In the genomic region with DNA sequence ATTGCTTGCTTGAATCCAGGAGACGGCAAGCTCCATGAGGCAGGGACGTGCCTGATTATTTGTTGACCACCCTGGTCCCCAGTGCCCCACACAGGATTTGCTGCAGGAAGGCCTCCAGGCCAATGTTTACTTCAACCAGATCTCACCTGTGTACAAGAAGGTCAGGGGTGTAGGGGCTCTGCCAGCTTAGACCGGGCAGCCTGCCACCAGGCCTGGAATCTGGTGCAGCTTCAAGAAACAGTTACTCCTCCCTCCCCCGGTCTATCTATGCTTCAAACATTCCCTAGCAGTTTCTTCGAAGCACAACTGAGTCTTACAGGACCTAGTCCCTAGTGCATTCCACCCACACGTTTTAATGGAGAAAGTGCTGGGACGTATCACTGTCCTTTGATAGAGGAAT, we compare ENCODE assay signal across 13 cellular contexts. TPM values are rescaled to one million over a fixed set of nuclear protein-coding genes. Genes with fewer than 3 reads are reported as not detected.
DNase-seq lines count a peak whose midpoint lies in the region; TF ChIP-seq lines count a peak whose summit lies in the region.
"Had no signal": no experiment of that assay in that cellular context is flagged by ENCODE, and none has a peak within 500 bp of the region (broad histone marks: within the 10 kb centered on the region; RNA-seq: fewer than 3 reads in every experiment).

No MANE protein-coding gene starts in this region.

- peaks cover 70% of the 10 kb centered on the region for H3K4me1 Mint-ChIP-seq in endothelial cell (ENCODE audit: unreplicated experiment)

- no peaks in the 10 kb centered on the region; the same call in 1 of the 2 replicates for H4K20me1 ChIP-seq in SK-N-SH (ENCODE audit: insufficient read depth)

- H3K4me3 Mint-ChIP-seq in endothelial cell (ENCODE audit: unreplicated experiment) = peak overlapping the region; percentile 69

- H3K27ac ChIP-seq in SK-N-SH (ENCODE audit: low read depth in 2 of 2, low read length in 1 of 2) = peak overlapping the region; percentile 6 to 52; a peak in 2 of 4 replicates
- H3K27ac ChIP-seq in mesodermal cell (ENCODE audit: low read depth, low read length, severe bottlenecking) = peak overlapping the region; percentile 26
- H3K27ac ChIP-seq in tibial nerve = peak overlapping the region; percentile 94 to 98 (median 96)

- no peak for TF ChIP-seq POLR2A in tibial nerve (IDR thresholded peaks at IDR 0.05)

- TF ChIP-seq EP300 in SK-N-SH (IDR thresholded peaks at IDR 0.05; ENCODE audit: borderline replicate concordance in 1 of 2, low read depth in 1 of 2, low read length in 1 of 2) (no peak), tibial nerve (IDR thresholded peaks at IDR 0.05) (peak in 1 of 2 donors; percentile 42)

- H3K9ac ChIP-seq in SK-N-SH = no peak overlapping the region

- POLR2A ChIA-PET in SK-N-SH (lab: Yijun Ruan, JAX) = no interaction called here

- H3K79me2 ChIP-seq in SK-N-SH (ENCODE audit: insufficient read depth) = peaks cover 20% of the 10 kb centered on the region; the same call in 1 of the 2 replicates

- peaks cover 2% of the 10 kb centered on the region for H3K27me3 Mint-ChIP-seq in endothelial cell (ENCODE audit: unreplicated experiment)

- no peak for TF ChIP-seq RAD21 in SK-N-SH (IDR thresholded peaks at IDR 0.05; ENCODE audit: low read length)

- no peak overlapping the region for H3K4me2 ChIP-seq in SK-N-SH

- H3K4me1 ChIP-seq in SK-N-SH (ENCODE audit: control insufficient read depth in 1 of 2, insufficient read depth in 2 of 2, low read depth in 1 of 2, low read length in 1 of 2) = peaks cover 25 to 39% of the 10 kb centered on the region in 2 experiments; a peak in 2 of 4 replicates
- H3K4me1 ChIP-seq in mesodermal cell (ENCODE audit: control insufficient read depth, insufficient read depth, low read length, poor library complexity, severe bottlenecking) = peaks cover 42% of the 10 kb centered on the region
- H3K4me1 ChIP-seq in tibial nerve = peaks cover 3 to 100% (median 84%) of the 10 kb centered on the region in 4 donors

- H3F3A ChIP-seq in SK-N-SH (replicated peaks; ENCODE audit: insufficient read depth) = peaks cover 21% of the 10 kb centered on the region

- H3K27me3 ChIP-seq in SK-N-SH (ENCODE audit: insufficient read depth) (no peaks in the 10 kb centered on the region), tibial nerve (no peaks in the 10 kb centered on the region)

- H3K9me3 ChIP-seq in SK-N-SH (no peaks in the 10 kb centered on the region), mesodermal cell (ENCODE audit: control insufficient read depth, low read length) (no peaks in the 10 kb centered on the region), tibial nerve (no peaks in the 10 kb centered on the region)

- no peak overlapping the region for H3K27ac Mint-ChIP-seq in endothelial cell (ENCODE audit: unreplicated experiment)

- H3K36me3 Mint-ChIP-seq in endothelial cell (ENCODE audit: low read depth, unreplicated experiment) = peaks cover 19% of the 10 kb centered on the region

- H3K4me3 ChIP-seq in SK-N-SH (ENCODE audit: low read depth in 2 of 2, low read length in 1 of 2) (no peak overlapping the region), mesodermal cell (ENCODE audit: extremely low read depth, insufficient read depth, low read length, poor library complexity, severe bottlenecking) (no peak overlapping the region), tibial nerve (no peak overlapping the region)

- no peaks in the 10 kb centered on the region for H3K9me2 ChIP-seq in SK-N-SH

- CTCF ChIA-PET in SK-N-SH (lab: Yijun Ruan, JAX) = interaction anchor here (0.7 to 8.3 kb wide), 4 partner anchors 12 to 219 kb away, joined by 3 to 59 read pairs (median 5); no protein-coding TSS in a partner anchor

- H2AFZ ChIP-seq in SK-N-SH (ENCODE audit: low read depth) = no peak overlapping the region

- WGBS in SK-N-SH (ENCODE audit: low lambda C conversion rate) = 78% methylated on average over 7 of the region's 7 CpGs
- 71 to 91% methylated on average over 3 to 4 of the region's 7 CpGs for WGBS in mesodermal cell (ENCODE audit: insufficient coverage in 2 of 2), 2 experiments
- WGBS in tibial nerve, 2 donors = 19 to 24% methylated on average over 7 of the region's 7 CpGs

- TF ChIP-seq CTCF in SK-N-SH (IDR thresholded peaks at IDR 0.05) (no peak), endothelial cell (IDR thresholded peaks at IDR 0.05; ENCODE audit: unreplicated experiment) (no peak), tibial nerve (IDR thresholded peaks at IDR 0.05) (no peak)

- H3K36me3 ChIP-seq in SK-N-SH (replicated peaks in 1 of 2; ENCODE audit: control insufficient read depth in 1 of 2, insufficient read depth in 2 of 2, low read length in 1 of 2) (peaks cover 0 to 4% of the 10 kb centered on the region in 2 experiments), mesodermal cell (ENCODE audit: control insufficient read depth, insufficient read depth, low read length) (peaks cover 46% of the 10 kb centered on the region), tibial nerve (peaks cover 0 to 7% (median 0%) of the 10 kb centered on the region in 3 donors)

- DNase-seq in SK-N-SH = no peak
- no peak for DNase-seq in endothelial cell (ENCODE audit: low spot score)
- no peak for DNase-seq in tibial nerve (ENCODE audit: low spot score in 2 of 2)
- no peak for DNase-seq in activated CD4-positive, CD25-positive, alpha-beta regulatory T cell (lab: John Stamatoyannopoulos, UW)
- no peak for DNase-seq in NCI-H146 (lab: John Stamatoyannopoulos, UW)
- no peak for DNase-seq in AG08395 (ENCODE audit: low spot score)
- no peak for DNase-seq in activated CD8-positive, alpha-beta memory T cell treated with anti-CD3 and anti-CD28 coated beads, Interleukin-2, amount 50 U/mL, for 4 hours
- DNase-seq: activated CD4-positive, CD25-positive, alpha-beta regulatory T cell treated with anti-CD3 and anti-CD28 coated beads, Interleukin-2, amount 50 U/mL, for 72 hours; activated gamma-delta T cell treated with Interleukin-2 at 50 U/mL for 16 hours; DMS53; NCI-H2171; stimulated activated CD4-positive, alpha-beta T cell treated with anti-CD3 and anti-CD28 coated beads, Interleukin-4, amount 100 ng/mL, for 1 hour had no signal

- no peaks in the 10 kb centered on the region for H3K9me3 Mint-ChIP-seq in endothelial cell (ENCODE audit: unreplicated experiment)

TF ChIP-seq in SK-N-SH, 30 proteins besides CTCF, POLR2A, EP300 and RAD21:
- TF ChIP-seq POLR2AphosphoS5 (IDR thresholded peaks at IDR 0.05; ENCODE audit: low read depth, low read length) (no peak), EZH2phosphoT487 (IDR thresholded peaks at IDR 0.05; ENCODE audit: borderline replicate concordance, low read depth) (no peak), CHD2 (IDR thresholded peaks at IDR 0.05; ENCODE audit: low read length, partially characterized antibody) (no peak), RXRA (IDR thresholded peaks at IDR 0.05; ENCODE audit: borderline replicate concordance, low read depth) (no peak), FOXM1 (IDR thresholded peaks at IDR 0.05; ENCODE audit: low read depth) (no peak)
- TF ChIP-seq, protein P1, sequence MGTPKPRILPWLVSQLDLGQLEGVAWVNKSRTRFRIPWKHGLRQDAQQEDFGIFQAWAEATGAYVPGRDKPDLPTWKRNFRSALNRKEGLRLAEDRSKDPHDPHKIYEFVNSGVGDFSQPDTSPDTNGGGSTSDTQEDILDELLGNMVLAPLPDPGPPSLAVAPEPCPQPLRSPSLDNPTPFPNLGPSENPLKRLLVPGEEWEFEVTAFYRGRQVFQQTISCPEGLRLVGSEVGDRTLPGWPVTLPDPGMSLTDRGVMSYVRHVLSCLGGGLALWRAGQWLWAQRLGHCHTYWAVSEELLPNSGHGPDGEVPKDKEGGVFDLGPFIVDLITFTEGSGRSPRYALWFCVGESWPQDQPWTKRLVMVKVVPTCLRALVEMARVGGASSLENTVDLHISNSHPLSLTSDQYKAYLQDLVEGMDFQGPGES (IDR thresholded peaks at IDR 0.05; ENCODE audit: low read depth, low read length) = no peak
- TF ChIP-seq, protein P2, sequence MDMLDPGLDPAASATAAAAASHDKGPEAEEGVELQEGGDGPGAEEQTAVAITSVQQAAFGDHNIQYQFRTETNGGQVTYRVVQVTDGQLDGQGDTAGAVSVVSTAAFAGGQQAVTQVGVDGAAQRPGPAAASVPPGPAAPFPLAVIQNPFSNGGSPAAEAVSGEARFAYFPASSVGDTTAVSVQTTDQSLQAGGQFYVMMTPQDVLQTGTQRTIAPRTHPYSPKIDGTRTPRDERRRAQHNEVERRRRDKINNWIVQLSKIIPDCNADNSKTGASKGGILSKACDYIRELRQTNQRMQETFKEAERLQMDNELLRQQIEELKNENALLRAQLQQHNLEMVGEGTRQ (IDR thresholded peaks at IDR 0.05; ENCODE audit: borderline replicate concordance, low read depth, low read length) = no peak
- TF ChIP-seq, protein P3, sequence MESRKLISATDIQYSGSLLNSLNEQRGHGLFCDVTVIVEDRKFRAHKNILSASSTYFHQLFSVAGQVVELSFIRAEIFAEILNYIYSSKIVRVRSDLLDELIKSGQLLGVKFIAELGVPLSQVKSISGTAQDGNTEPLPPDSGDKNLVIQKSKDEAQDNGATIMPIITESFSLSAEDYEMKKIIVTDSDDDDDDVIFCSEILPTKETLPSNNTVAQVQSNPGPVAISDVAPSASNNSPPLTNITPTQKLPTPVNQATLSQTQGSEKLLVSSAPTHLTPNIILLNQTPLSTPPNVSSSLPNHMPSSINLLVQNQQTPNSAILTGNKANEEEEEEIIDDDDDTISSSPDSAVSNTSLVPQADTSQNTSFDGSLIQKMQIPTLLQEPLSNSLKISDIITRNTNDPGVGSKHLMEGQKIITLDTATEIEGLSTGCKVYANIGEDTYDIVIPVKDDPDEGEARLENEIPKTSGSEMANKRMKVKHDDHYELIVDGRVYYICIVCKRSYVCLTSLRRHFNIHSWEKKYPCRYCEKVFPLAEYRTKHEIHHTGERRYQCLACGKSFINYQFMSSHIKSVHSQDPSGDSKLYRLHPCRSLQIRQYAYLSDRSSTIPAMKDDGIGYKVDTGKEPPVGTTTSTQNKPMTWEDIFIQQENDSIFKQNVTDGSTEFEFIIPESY (IDR thresholded peaks at IDR 0.05; ENCODE audit: borderline replicate concordance, low read depth) = no peak

RNA-seq across cellular contexts. Expression of a gene that starts 8.1 kb away (rescaled TPM):
- polyA plus RNA-seq in SK-N-SH (2012; rRNA removed) = 29.5 and 32.3 TPM in 2 replicates
- polyA plus RNA-seq in SK-N-SH (2012; cell fraction: cytosol; rRNA removed) = 27.5 and 29.2 TPM in 2 replicates
- 33.0 and 35.2 TPM in 2 replicates for polyA plus RNA-seq in SK-N-SH (2012; cell fraction: nucleus; rRNA removed)
- total RNA-seq in endothelial cell (ENCODE audit: unreplicated experiment) (41.1 TPM), tibial nerve (100 to 1,000 TPM in 3 of 4 donors, 10 to 100 TPM in 1; 99.0 to 113 (median 105) TPM)
- polyA plus RNA-seq in mesodermal cell (2013, experiment 1 of 2) = 41.1 TPM
- 40.9 TPM for polyA plus RNA-seq in mesodermal cell (2013, experiment 2 of 2)

Comparison
In these comparisons a context has a peak if more than half of its experiments do, and no peak if none do; other contexts are left out.
1. H3K27ac ChIP-seq: peak in every context shown above with its lines; median percentile 96 in tibial nerve; 29 in SK-N-SH; 26 in mesodermal cell.